8 cellular contexts compared by ENCODE assay signal in genomic region chr3:48656841-48657281, GRCh38. TPM values are rescaled to one million over a fixed set of nuclear protein-coding genes. Genes with fewer than 3 reads are reported as not detected.
DNase-seq lines count a peak whose midpoint lies in the region; ATAC-seq and TF ChIP-seq lines count a peak whose summit lies in the region.

No MANE protein-coding gene starts in this region.

- H3K4me1 ChIP-seq in mononuclear cell (ENCODE audit: insufficient read depth, low read length) (peaks cover 24% of the 10 kb centered on the region), tibial artery (peaks cover 0 to 27% (median 21%) of the 10 kb centered on the region in 4 donors)

- peaks cover 34% of the 10 kb centered on the region for H3K4me1 Mint-ChIP-seq in activated CD8-positive, alpha-beta memory T cell treated with anti-CD3 and anti-CD28 coated beads, Interleukin-2, amount 10 ng/mL, durations not matched to agents 7 days and 5 days

- intact Hi-C loops in tibial artery (cut with DNase I; ENCODE audit: low total_unique reads) = no loop called here

- peak overlapping the region; percentile 45 for H3K4me3 ChIP-seq in mononuclear cell (ENCODE audit: low read length)
- H3K4me3 ChIP-seq in tibial artery = peak overlapping the region; percentile 55 to 79

- peak overlapping the region; percentile 75 for H3K4me3 Mint-ChIP-seq in activated CD8-positive, alpha-beta memory T cell treated with anti-CD3 and anti-CD28 coated beads, Interleukin-2, amount 10 ng/mL, durations not matched to agents 7 days and 5 days

- no peaks in the 10 kb centered on the region for H3K9me3 Mint-ChIP-seq in activated CD8-positive, alpha-beta memory T cell treated with anti-CD3 and anti-CD28 coated beads, Interleukin-2, amount 10 ng/mL, durations not matched to agents 7 days and 5 days (ENCODE audit: low read depth)
- peaks cover 0 to 3% of the 10 kb centered on the region in 2 donors for H3K9me3 Mint-ChIP-seq in activated naive CD4-positive, alpha-beta T cell treated with anti-CD3 and anti-CD28 coated beads, Interleukin-2, amount 50 U/mL, for 72 hours

- H3K36me3 Mint-ChIP-seq in activated CD8-positive, alpha-beta memory T cell treated with anti-CD3 and anti-CD28 coated beads, Interleukin-2, amount 10 ng/mL, durations not matched to agents 7 days and 5 days = peaks cover 7% of the 10 kb centered on the region
- peaks cover 0 to 18% of the 10 kb centered on the region in 2 donors for H3K36me3 Mint-ChIP-seq in activated naive CD4-positive, alpha-beta T cell treated with anti-CD3 and anti-CD28 coated beads, Interleukin-2, amount 50 U/mL, for 72 hours

- CTCF ChIA-PET in activated CD8-positive, alpha-beta memory T cell treated with anti-CD3 and anti-CD28 coated beads, Interleukin-2, amount 10 ng/mL, durations not matched to agents 7 days and 5 days (lab: Charles Lee) = interaction anchor here (1.0 to 2.0 kb wide), 9 partner anchors 22 to 221 kb away, joined by 3 to 11 read pairs (median 4); partner anchors contain the start of genes NCKIPSD, PFKFB4 and SLC26A6

- peak; percentile 76 for DNase-seq in activated CD8-positive, alpha-beta memory T cell treated with anti-CD3 and anti-CD28 coated beads, Interleukin-2, amount 10 ng/mL, durations not matched to agents 7 days and 5 days
- no peak for DNase-seq in activated CD8-positive, alpha-beta memory T cell treated with anti-CD3 and anti-CD28 coated beads for 24 hours
- DNase-seq in activated naive CD4-positive, alpha-beta T cell treated with anti-CD3 and anti-CD28 coated beads, Interleukin-2, amount 50 U/mL, for 72 hours (ENCODE audit: low spot score in 2 of 2) = peak; percentile 25 to 67
- DNase-seq in tibial artery = no peak
- no peak for DNase-seq in HK-2 (ENCODE audit: unreplicated experiment)
- no peak for DNase-seq in NCI-H187 treated with DMSO at 0.1 percent for 48 hours (lab: John Stamatoyannopoulos, UW)
- no peak for DNase-seq in AG20443 (ENCODE audit: low spot score)

- no peaks in the 10 kb centered on the region for H3K9me3 ChIP-seq in mononuclear cell (ENCODE audit: low read depth, low read length)
- no peaks in the 10 kb centered on the region for H3K9me3 ChIP-seq in tibial artery

- H3K27me3 ChIP-seq in mononuclear cell (ENCODE audit: insufficient read depth, low read length) (peaks cover 7% of the 10 kb centered on the region), tibial artery (peaks cover 0 to under 1% of the 10 kb centered on the region in 2 donors)

- ATAC-seq in activated CD8-positive, alpha-beta memory T cell treated with anti-CD3 and anti-CD28 coated beads, Interleukin-2, amount 10 ng/mL, durations not matched to agents 7 days and 5 days = peak; percentile 18
- ATAC-seq in activated naive CD4-positive, alpha-beta T cell treated with anti-CD3 and anti-CD28 coated beads, Interleukin-2, amount 50 U/mL, for 72 hours = peak; percentile 0 to 19

- peaks cover 4% of the 10 kb centered on the region for H3K27me3 Mint-ChIP-seq in activated CD8-positive, alpha-beta memory T cell treated with anti-CD3 and anti-CD28 coated beads, Interleukin-2, amount 10 ng/mL, durations not matched to agents 7 days and 5 days

- TF ChIP-seq CTCF in tibial artery (IDR thresholded peaks at IDR 0.05) = no peak

- no peaks in the 10 kb centered on the region for H3K36me3 ChIP-seq in tibial artery

- H3K27ac Mint-ChIP-seq in activated CD8-positive, alpha-beta memory T cell treated with anti-CD3 and anti-CD28 coated beads, Interleukin-2, amount 10 ng/mL, durations not matched to agents 7 days and 5 days = peak overlapping the region; percentile 90
- peak overlapping the region in 1 of 2 donors; percentile 88 for H3K27ac Mint-ChIP-seq in activated naive CD4-positive, alpha-beta T cell treated with anti-CD3 and anti-CD28 coated beads, Interleukin-2, amount 50 U/mL, for 72 hours

- H3K27ac ChIP-seq in tibial artery = peak overlapping the region; percentile 79 to 86

RNA-seq across cellular contexts. Expression of gene CELSR3, which starts 5.8 kb away (rescaled TPM):
- 10 to 100 TPM; 20.9 to 24.0 TPM for total RNA-seq in activated CD8-positive, alpha-beta memory T cell treated with anti-CD3 and anti-CD28 coated beads, Interleukin-2, amount 10 ng/mL, durations not matched to agents 7 days and 5 days
- total RNA-seq in activated naive CD4-positive, alpha-beta T cell treated with anti-CD3 and anti-CD28 coated beads, Interleukin-2, amount 50 U/mL, for 72 hours = 10 to 100 TPM; 12.6 to 13.1 TPM
- 2.6 TPM for total RNA-seq in mononuclear cell

RNA-seq across cellular contexts. Expression of gene SLC26A6, which starts 21.6 kb away (rescaled TPM):
- 10 to 100 TPM; 44.9 to 59.0 TPM for total RNA-seq in activated CD8-positive, alpha-beta memory T cell treated with anti-CD3 and anti-CD28 coated beads, Interleukin-2, amount 10 ng/mL, durations not matched to agents 7 days and 5 days
- total RNA-seq in activated naive CD4-positive, alpha-beta T cell treated with anti-CD3 and anti-CD28 coated beads, Interleukin-2, amount 50 U/mL, for 72 hours = 100 to 1,000 TPM in 1 of 2 donors, 10 to 100 TPM in 1; 38.3 to 110 TPM
- total RNA-seq in mononuclear cell = 8.4 TPM

RNA-seq across cellular contexts. Expression of gene NCKIPSD, which starts 28.9 kb away (rescaled TPM):
- 10 to 100 TPM; 33.4 to 43.0 TPM for total RNA-seq in activated CD8-positive, alpha-beta memory T cell treated with anti-CD3 and anti-CD28 coated beads, Interleukin-2, amount 10 ng/mL, durations not matched to agents 7 days and 5 days
- total RNA-seq in activated naive CD4-positive, alpha-beta T cell treated with anti-CD3 and anti-CD28 coated beads, Interleukin-2, amount 50 U/mL, for 72 hours = 10 to 100 TPM; 45.7 to 77.2 TPM
- 6.3 TPM for total RNA-seq in mononuclear cell

RNA-seq across cellular contexts. Expression of gene TMEM89, which starts 35.3 kb away (rescaled TPM):
- total RNA-seq in activated CD8-positive, alpha-beta memory T cell treated with anti-CD3 and anti-CD28 coated beads, Interleukin-2, amount 10 ng/mL, durations not matched to agents 7 days and 5 days = under 1 TPM in 1 of 2 experiments, not detected in 1; 0.73 TPM
- under 1 TPM in 1 of 2 donors, not detected in 1; 0.36 TPM for total RNA-seq in activated naive CD4-positive, alpha-beta T cell treated with anti-CD3 and anti-CD28 coated beads, Interleukin-2, amount 50 U/mL, for 72 hours
- total RNA-seq in mononuclear cell = 0.42 TPM

RNA-seq across cellular contexts. Expression of gene UQCRC1, which starts 47.4 kb away (rescaled TPM):
- total RNA-seq in activated CD8-positive, alpha-beta memory T cell treated with anti-CD3 and anti-CD28 coated beads, Interleukin-2, amount 10 ng/mL, durations not matched to agents 7 days and 5 days = 100 to 1,000 TPM; 201 to 220 TPM
- 100 to 1,000 TPM; 257 to 269 TPM for total RNA-seq in activated naive CD4-positive, alpha-beta T cell treated with anti-CD3 and anti-CD28 coated beads, Interleukin-2, amount 50 U/mL, for 72 hours
- total RNA-seq in mononuclear cell = 131 TPM

Comparison
In these comparisons a context has a peak if more than half of its experiments do, and no peak if none do; other contexts are left out.
1. DNase-seq: peak in activated CD8-positive, alpha-beta memory T cell treated with anti-CD3 and anti-CD28 coated beads, Interleukin-2, amount 10 ng/mL, durations not matched to agents 7 days and 5 days (single experiment) and activated naive CD4-positive, alpha-beta T cell treated with anti-CD3 and anti-CD28 coated beads, Interleukin-2, amount 50 U/mL, for 72 hours (2 of 2); none in activated CD8-positive, alpha-beta memory T cell treated with anti-CD3 and anti-CD28 coated beads for 24 hours (single experiment), tibial artery (0 of 2), HK-2 (single experiment), NCI-H187 treated with DMSO at 0.1 percent for 48 hours (single experiment) and AG20443 (single experiment).